ENCODE assay signal across 16 cellular contexts in the genomic region with DNA sequence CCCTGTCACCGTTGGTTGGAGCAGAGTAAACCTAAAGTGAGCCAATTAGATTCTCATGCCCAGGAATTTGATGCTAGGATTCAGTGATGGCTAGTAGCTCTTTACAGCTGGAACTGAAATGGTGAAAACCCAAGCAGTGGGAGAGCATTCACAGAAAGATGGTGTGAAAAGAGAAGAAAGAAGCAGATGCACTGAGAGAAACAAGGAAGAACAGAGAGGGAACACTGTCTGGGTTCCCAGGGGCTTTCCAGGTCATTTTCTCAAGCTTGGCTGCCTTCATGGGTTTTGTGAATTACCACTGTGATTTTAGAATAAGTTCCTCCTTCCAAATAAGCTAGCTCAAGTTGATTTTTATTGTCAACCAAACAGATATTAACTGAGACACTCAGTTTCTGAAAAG.
A peak's percentile ranks its signal among the peaks of the same experiment; 100 is the strongest.
DNase-seq lines count a peak whose midpoint lies in the region; ATAC-seq, FAIRE-seq and TF ChIP-seq lines count a peak whose summit lies in the region.
"Had no signal": no experiment of that assay in that cellular context is flagged by ENCODE, and none has a peak within 500 bp of the region (broad histone marks: within the 10 kb centered on the region; RNA-seq: fewer than 3 reads in every experiment).

No MANE protein-coding gene starts in this region.

- TF ChIP-seq POLR2A in GM12891 (IDR thresholded peaks at IDR 0.05; ENCODE audit: low read depth, low read length), result no peak

- FAIRE-seq in GM12891 (lab: Jason Lieb, UNC), result peak; percentile 74
- FAIRE-seq: D721Med had no signal

- POLR2A ChIA-PET in PC-9 (lab: Charles Lee; ENCODE audit: unreplicated experiment), result no interaction called here

- H2AFZ ChIP-seq in KMS-11 (ENCODE audit: low read depth) (peak overlapping the region; percentile 44), PC-9 (no peak overlapping the region)

- intact Hi-C loops in PC-9 (cut with micrococcal nuclease; ENCODE audit: unreplicated experiment), result no loop called here

- H3K4me1 ChIP-seq in DOHH2 (ENCODE audit: control insufficient read depth, low read length) (peaks cover 86% of the 10 kb centered on the region), KMS-11 (ENCODE audit: low read depth, poor library complexity, severe bottlenecking) (peaks cover 40% of the 10 kb centered on the region), PC-9 (replicated peaks; ENCODE audit: insufficient read depth) (no peaks in the 10 kb centered on the region)

- H3K9me3 ChIP-seq in DOHH2 (ENCODE audit: control insufficient read depth, insufficient read depth, low read length) (no peaks in the 10 kb centered on the region), PC-9 (ENCODE audit: insufficient read depth, low read depth) (no peaks in the 10 kb centered on the region)

- CTCF ChIA-PET in PC-9 (lab: Charles Lee), result no interaction called here

- no peak overlapping the region for H3K9ac ChIP-seq in KMS-11

- H3K36me3 ChIP-seq in DOHH2 (ENCODE audit: control insufficient read depth, low read length) (peaks cover 8% of the 10 kb centered on the region), KMS-11 (ENCODE audit: insufficient read depth) (no peaks in the 10 kb centered on the region), PC-9 (ENCODE audit: low read depth) (no peaks in the 10 kb centered on the region)

- H3K27ac ChIP-seq in DOHH2 (ENCODE audit: low read depth, low read length), result peak overlapping the region; percentile 95
- H3K27ac ChIP-seq in KMS-11, result peak overlapping the region; percentile 50; the same call in 1 of the 2 replicates
- H3K27ac ChIP-seq in PC-9, result no peak overlapping the region
- H3K27ac ChIP-seq: SK-N-MC had no signal

- TF ChIP-seq CTCF in DOHH2 (IDR thresholded peaks at IDR 0.05; ENCODE audit: low read depth, low read length, poor library complexity, severe bottlenecking), result no peak
- no peak for TF ChIP-seq CTCF in KMS-11 (conservative IDR thresholded peaks at IDR 0.05; ENCODE audit: low read depth, low read length)
- TF ChIP-seq CTCF in PC-9 (conservative IDR thresholded peaks at IDR 0.05), result no peak

- H3K27me3 ChIP-seq in DOHH2 (ENCODE audit: control insufficient read depth, low read length), result no peaks in the 10 kb centered on the region
- H3K27me3 ChIP-seq in KMS-11 (ENCODE audit: insufficient read depth, low read depth), result no peaks in the 10 kb centered on the region
- H3K27me3 ChIP-seq in PC-9 (ENCODE audit: insufficient read depth, low read depth), result no peaks in the 10 kb centered on the region

- no peaks in the 10 kb centered on the region for H3K9me2 ChIP-seq in DOHH2 (replicated peaks; ENCODE audit: control insufficient read depth, low read length)
- no peaks in the 10 kb centered on the region for H3K9me2 ChIP-seq in PC-9 (ENCODE audit: insufficient read depth)

- no peak for ATAC-seq in GM18909 (IDR thresholded peaks at IDR 0.05; ENCODE audit: poor library complexity, unreplicated experiment)
- ATAC-seq: Panc1 had no signal

- H3F3A ChIP-seq in DOHH2 (ENCODE audit: control insufficient read depth, insufficient read depth) (peaks cover 28% of the 10 kb centered on the region), PC-9 (ENCODE audit: insufficient read depth, low read depth) (no peaks in the 10 kb centered on the region)

- H3K4me2 ChIP-seq in DOHH2 (ENCODE audit: low read length) (peak overlapping the region; percentile 86), KMS-11 (peak overlapping the region; percentile 39; the same call in 1 of the 2 replicates), PC-9 (no peak overlapping the region)

- H3K4me3 ChIP-seq in DOHH2 (ENCODE audit: low read length) (peak overlapping the region; percentile 50), KMS-11 (IDR thresholded peaks at IDR 0.05; ENCODE audit: insufficient read depth, low read depth, low read length) (no peak overlapping the region), PC-9 (no peak overlapping the region)
- H3K4me3 ChIP-seq: SK-N-MC had no signal

- no TSS peak for BruUV-seq in PC-9 (replicated peaks; lab: Mats Ljungman, UMichigan)

- no peaks in the 10 kb centered on the region for H4K20me1 ChIP-seq in DOHH2 (ENCODE audit: control insufficient read depth, insufficient read depth, low read depth, low read length)
- no peaks in the 10 kb centered on the region for H4K20me1 ChIP-seq in KMS-11 (ENCODE audit: insufficient read depth)
- H4K20me1 ChIP-seq in PC-9 (ENCODE audit: insufficient read depth), result no peaks in the 10 kb centered on the region

- no peak for DNase-seq in GM12891 (ENCODE audit: insufficient read length, low spot score)
- DNase-seq in kidney tubule cell (ENCODE audit: low spot score), result peak; percentile 36
- no peak for DNase-seq in NCI-H1092 (lab: John Stamatoyannopoulos, UW)
- DNase-seq in PC-9, result no peak
- DNase-seq in activated CD4-positive, alpha-beta T cell treated with anti-CD3 and anti-CD28 coated beads, Interleukin-2, amount 50 U/mL, for 1 hour, result no peak
- DNase-seq: ACHN; CD4-positive, alpha-beta memory T cell; DND-41; GF-D8; Kasumi-1 had no signal

- H3K79me2 ChIP-seq in DOHH2 (ENCODE audit: control insufficient read depth, low read length) (peaks cover 62% of the 10 kb centered on the region), KMS-11 (ENCODE audit: insufficient read depth, low read depth) (no peaks in the 10 kb centered on the region), PC-9 (ENCODE audit: low read depth) (no peaks in the 10 kb centered on the region)

TF ChIP-seq in GM12891, 5 proteins besides CTCF, POLR2A, EP300 and RAD21:
- no peak for TF ChIP-seq PAX5 (IDR thresholded peaks at IDR 0.05; ENCODE audit: insufficient read depth, low read length, severe bottlenecking)
- TF ChIP-seq POLR2AphosphoS5 (IDR thresholded peaks at IDR 0.05; ENCODE audit: low read depth, low read length), result no peak
- TF ChIP-seq SPI1 (IDR thresholded peaks at IDR 0.05; ENCODE audit: low read depth, low read length), result no peak
- TF ChIP-seq POU2F2 (IDR thresholded peaks at IDR 0.05; ENCODE audit: low read depth, low read length), result no peak
- TF ChIP-seq TAF1 (IDR thresholded peaks at IDR 0.05; ENCODE audit: low read depth, low read length), result no peak
